Comparison of ENCODE assay signal across 18 cellular contexts in the genomic region with DNA sequence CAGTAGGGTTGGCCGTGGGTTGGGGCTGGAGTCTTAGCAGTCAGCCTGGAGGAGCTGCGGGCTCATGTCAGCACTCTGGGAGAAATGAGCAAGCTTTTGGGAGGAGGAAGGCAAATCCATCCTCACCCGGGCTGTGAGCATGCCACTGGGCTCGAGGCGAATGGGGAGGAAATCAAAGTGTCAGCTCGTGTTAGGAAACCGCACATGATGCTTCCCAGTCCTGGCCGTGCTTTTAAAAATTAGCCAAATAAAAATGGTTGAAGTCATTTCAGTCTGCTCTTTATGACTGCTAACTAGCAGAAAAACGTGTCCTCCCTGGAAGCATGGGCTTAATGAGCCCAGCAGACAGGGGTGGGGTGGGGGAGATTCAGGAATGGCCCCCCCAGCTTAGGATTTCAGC.
DNase-seq lines count a peak whose midpoint lies in the region; ATAC-seq and TF ChIP-seq lines count a peak whose summit lies in the region.
"Had no signal": no experiment of that assay in that cellular context is flagged by ENCODE, and none has a peak within 500 bp of the region (broad histone marks: within the 10 kb centered on the region; RNA-seq: fewer than 3 reads in every experiment).

No MANE protein-coding gene starts in this region.

- peaks cover 15 to 29% of the 10 kb centered on the region in 2 donors for H3K4me1 ChIP-seq in uterus

- H3K4me1 Mint-ChIP-seq in stimulated activated naive CD8-positive, alpha-beta T cell treated with anti-CD3 and anti-CD28 coated beads, Interleukin-15, Interleukin-2, amounts not matched to agents 100 ng/mL and 50 ng/mL, for 24 hours (ENCODE audit: low read depth): peaks cover 45% of the 10 kb centered on the region
- peaks cover 42% of the 10 kb centered on the region for H3K4me1 Mint-ChIP-seq in stimulated activated naive CD8-positive, alpha-beta T cell treated with anti-CD3 and anti-CD28 coated beads, Interleukin-15, amount 100 ng/mL, for 72 hours
- peaks cover 36% of the 10 kb centered on the region for H3K4me1 Mint-ChIP-seq in mesothelial cell of epicardium

- H3K27me3 Mint-ChIP-seq in stimulated activated naive CD8-positive, alpha-beta T cell treated with anti-CD3 and anti-CD28 coated beads, Interleukin-15, Interleukin-2, amounts not matched to agents 100 ng/mL and 50 ng/mL, for 24 hours: no peaks in the 10 kb centered on the region
- H3K27me3 Mint-ChIP-seq in stimulated activated naive CD8-positive, alpha-beta T cell treated with anti-CD3 and anti-CD28 coated beads, Interleukin-15, amount 100 ng/mL, for 72 hours: no peaks in the 10 kb centered on the region
- H3K27me3 Mint-ChIP-seq in mesothelial cell of epicardium (ENCODE audit: low read depth): no peaks in the 10 kb centered on the region
- H3K27me3 Mint-ChIP-seq: activated CD8-positive, alpha-beta T cell treated with anti-CD3 and anti-CD28 coated beads for 36 hours had no signal

- TF ChIP-seq CTCF in mesothelial cell of epicardium (IDR thresholded peaks at IDR 0.05; ENCODE audit: unreplicated experiment) (no peak), uterus (IDR thresholded peaks at IDR 0.05) (no peak)

- intact Hi-C loops in uterus (cut with DNase I; ENCODE audit: low total_unique reads): no loop called here
- intact Hi-C loops in cardiac septum (cut with DNase I): no loop called here

- H3K9me3 ChIP-seq in uterus: no peaks in the 10 kb centered on the region
- H3K9me3 ChIP-seq: SJSA1 had no signal

- peaks cover 68% of the 10 kb centered on the region for H3K36me3 Mint-ChIP-seq in stimulated activated naive CD8-positive, alpha-beta T cell treated with anti-CD3 and anti-CD28 coated beads, Interleukin-15, Interleukin-2, amounts not matched to agents 100 ng/mL and 50 ng/mL, for 24 hours (ENCODE audit: low read depth)
- no peaks in the 10 kb centered on the region for H3K36me3 Mint-ChIP-seq in mesothelial cell of epicardium

- no peak for ATAC-seq in stimulated activated naive CD8-positive, alpha-beta T cell treated with anti-CD3 and anti-CD28 coated beads, Interleukin-15, amount 100 ng/mL, for 72 hours
- ATAC-seq: activated CD8-positive, alpha-beta T cell treated with anti-CD3 and anti-CD28 coated beads for 36 hours had no signal

- no peak for TF ChIP-seq POLR2A in uterus (IDR thresholded peaks at IDR 0.05)

- H3K27ac ChIP-seq in uterus: peak overlapping the region in 1 of 2 donors; percentile 29
- H3K27ac ChIP-seq: HL-60, SJSA1 had no signal

- peak overlapping the region; percentile 52 for H3K27ac Mint-ChIP-seq in stimulated activated naive CD8-positive, alpha-beta T cell treated with anti-CD3 and anti-CD28 coated beads, Interleukin-15, Interleukin-2, amounts not matched to agents 100 ng/mL and 50 ng/mL, for 24 hours
- peak overlapping the region in 1 of 2 donors; percentile 88 for H3K27ac Mint-ChIP-seq in stimulated activated naive CD8-positive, alpha-beta T cell treated with anti-CD3 and anti-CD28 coated beads, Interleukin-15, amount 100 ng/mL, for 72 hours
- peak overlapping the region; percentile 61 for H3K27ac Mint-ChIP-seq in mesothelial cell of epicardium
- H3K27ac Mint-ChIP-seq: activated CD8-positive, alpha-beta T cell treated with anti-CD3 and anti-CD28 coated beads for 36 hours had no signal

- no peaks in the 10 kb centered on the region for H3K9me3 Mint-ChIP-seq in stimulated activated naive CD8-positive, alpha-beta T cell treated with anti-CD3 and anti-CD28 coated beads, Interleukin-15, Interleukin-2, amounts not matched to agents 100 ng/mL and 50 ng/mL, for 24 hours
- H3K9me3 Mint-ChIP-seq in stimulated activated naive CD8-positive, alpha-beta T cell treated with anti-CD3 and anti-CD28 coated beads, Interleukin-15, amount 100 ng/mL, for 72 hours: no peaks in the 10 kb centered on the region
- no peaks in the 10 kb centered on the region for H3K9me3 Mint-ChIP-seq in mesothelial cell of epicardium
- H3K9me3 Mint-ChIP-seq: activated CD8-positive, alpha-beta T cell treated with anti-CD3 and anti-CD28 coated beads for 36 hours; activated T-helper 2 cell treated with anti-CD3 and anti-CD28 coated beads, Interferon-gamma antibody, Interleukin-2, Interleukin-4, amounts not matched to agents 10 μg/mL and 5 μg/mL and 100 μg/mL, durations not matched to agents 14 hours and 24 hours and 36 hours had no signal

- H3K4me3 ChIP-seq in uterus: no peak overlapping the region
- H3K4me3 ChIP-seq: SJSA1 had no signal

- no peak overlapping the region for H3K4me3 Mint-ChIP-seq in stimulated activated naive CD8-positive, alpha-beta T cell treated with anti-CD3 and anti-CD28 coated beads, Interleukin-15, Interleukin-2, amounts not matched to agents 100 ng/mL and 50 ng/mL, for 24 hours
- H3K4me3 Mint-ChIP-seq in stimulated activated naive CD8-positive, alpha-beta T cell treated with anti-CD3 and anti-CD28 coated beads, Interleukin-15, amount 100 ng/mL, for 72 hours: no peak overlapping the region
- no peak overlapping the region for H3K4me3 Mint-ChIP-seq in mesothelial cell of epicardium
- H3K4me3 Mint-ChIP-seq: activated CD8-positive, alpha-beta T cell treated with anti-CD3 and anti-CD28 coated beads for 36 hours had no signal

- DNase-seq in stimulated activated naive CD8-positive, alpha-beta T cell treated with anti-CD3 and anti-CD28 coated beads, Interleukin-15, amount 100 ng/mL, for 72 hours: no peak
- DNase-seq in amniotic stem cell (lab: John Stamatoyannopoulos, UW): peak; percentile 63
- no peak for DNase-seq in mesothelial cell of epicardium (ENCODE audit: low spot score in 2 of 2, unreplicated experiment in 2 of 2)
- DNase-seq in uterus: peak; percentile 60 to 78
- no peak for DNase-seq in cardiac septum (ENCODE audit: low spot score)
- no peak for DNase-seq in stimulated activated CD4-positive, alpha-beta T cell treated with anti-CD3 and anti-CD28 coated beads, Interleukin-4, amount 100 ng/mL, for 4 hours
- DNase-seq in NCI-H146 treated with DMSO at 0.1 percent for 48 hours (lab: John Stamatoyannopoulos, UW; ENCODE audit: unreplicated experiment): no peak
- DNase-seq: activated CD8-positive, alpha-beta T cell treated with anti-CD3 and anti-CD28 coated beads for 36 hours; amygdala; Calu3; glutamatergic neuron; KG1; mesendoderm; NCI-H345 had no signal

- no peaks in the 10 kb centered on the region for H3K27me3 ChIP-seq in uterus
- H3K27me3 ChIP-seq: SJSA1 had no signal

- H3K36me3 ChIP-seq in uterus: no peaks in the 10 kb centered on the region
- H3K36me3 ChIP-seq: SJSA1 had no signal

Comparison
In these comparisons a context has a peak if more than half of its experiments do, and no peak if none do; other contexts are left out.
1. DNase-seq: peak in amniotic stem cell (single experiment) and uterus (2 of 2); none in stimulated activated naive CD8-positive, alpha-beta T cell treated with anti-CD3 and anti-CD28 coated beads, Interleukin-15, amount 100 ng/mL, for 72 hours (0 of 2), mesothelial cell of epicardium (0 of 2), cardiac septum (single experiment), stimulated activated CD4-positive, alpha-beta T cell treated with anti-CD3 and anti-CD28 coated beads, Interleukin-4, amount 100 ng/mL, for 4 hours (0 of 2) and NCI-H146 treated with DMSO at 0.1 percent for 48 hours (single experiment).